Comparison of ENCODE assay signal across 21 cellular contexts in genomic region chr13:33785384-33785783, GRCh38. TPM values are rescaled to one million over a fixed set of nuclear protein-coding genes. Genes with fewer than 3 reads are reported as not detected.
A peak's percentile ranks its signal among the peaks of the same experiment; 100 is the strongest.
DNase-seq lines count a peak whose midpoint lies in the region; ATAC-seq and TF ChIP-seq lines count a peak whose summit lies in the region.
"Had no signal": no experiment of that assay in that cellular context is flagged by ENCODE, and none has a peak within 500 bp of the region (broad histone marks: within the 10 kb centered on the region; RNA-seq: fewer than 3 reads in every experiment).

No MANE protein-coding gene starts in this region.

- H3K36me3 ChIP-seq in Loucy (ENCODE audit: insufficient read depth, low read length) (no peaks in the 10 kb centered on the region), body of pancreas (replicated peaks in 1 of 2; ENCODE audit: insufficient read depth in 1 of 2, low read depth in 2 of 2) (no peaks in the 10 kb centered on the region), HAP-1 (replicated peaks) (no peaks in the 10 kb centered on the region)
- H3K36me3 ChIP-seq: BE2C, MG63, SJSA1 had no signal

- H3F3A ChIP-seq in Loucy (ENCODE audit: low read depth), result no peaks in the 10 kb centered on the region

- H3K27me3 ChIP-seq in Loucy (ENCODE audit: insufficient read depth, low read length, poor library complexity, severe bottlenecking), result no peaks in the 10 kb centered on the region
- H3K27me3 ChIP-seq in body of pancreas, result no peaks in the 10 kb centered on the region
- no peaks in the 10 kb centered on the region for H3K27me3 ChIP-seq in HAP-1 (ENCODE audit: low read depth)
- H3K27me3 ChIP-seq: BE2C, MG63, SJSA1 had no signal

- H3K4me3 Mint-ChIP-seq in activated T-cell treated with anti-CD3 and anti-CD28 coated beads, Interleukin-2, amount 50 U/mL, for 72 hours, result no peak overlapping the region
- H3K4me3 Mint-ChIP-seq: CD4-positive, alpha-beta T cell had no signal

- H3K4me3 ChIP-seq in Loucy (ENCODE audit: low read length, poor library complexity, severe bottlenecking) (no peak overlapping the region), body of pancreas (no peak overlapping the region), HAP-1 (no peak overlapping the region)
- H3K4me3 ChIP-seq: GM12878, MG63, SJSA1 had no signal

- in situ Hi-C loops in HAP-1 (cut with MboI; ENCODE audit: low sequenced_read_pairs), result no loop called here

- peaks cover 4 to 6% of the 10 kb centered on the region in 2 donors for H3K36me3 Mint-ChIP-seq in activated T-cell treated with anti-CD3 and anti-CD28 coated beads, Interleukin-2, amount 50 U/mL, for 72 hours (ENCODE audit: insufficient read depth in 2 of 2)

- H2AFZ ChIP-seq in Loucy (ENCODE audit: low read length), result 0 out of 2 replicates have a peak overlapping the region, but pooled peaks have one; percentile 1

- ATAC-seq in body of pancreas (peak; percentile 33), HG03378 (IDR thresholded peaks at IDR 0.05; ENCODE audit: unreplicated experiment) (no peak)
- ATAC-seq in activated T-cell treated with anti-CD3 and anti-CD28 coated beads, Interleukin-2, amount 50 U/mL, for 72 hours (replicated peaks in 1 of 2), result no peak
- ATAC-seq: GM12878, HCT116, HepG2, PC-3 had no signal

- H3K27ac Mint-ChIP-seq in activated T-cell treated with anti-CD3 and anti-CD28 coated beads, Interleukin-2, amount 50 U/mL, for 72 hours, result no peak overlapping the region

- intact Hi-C loops in body of pancreas (cut with DNase I), result no loop called here

- H3K27ac ChIP-seq in body of pancreas, result no peak overlapping the region
- H3K27ac ChIP-seq: KMS-11, SJSA1 had no signal

- no peak for TF ChIP-seq POLR2A in body of pancreas (IDR thresholded peaks at IDR 0.05)

- no peaks in the 10 kb centered on the region for H3K9me2 ChIP-seq in Loucy (replicated peaks; ENCODE audit: low read depth, low read length)

- H3K9me3 Mint-ChIP-seq in activated T-cell treated with anti-CD3 and anti-CD28 coated beads, Interleukin-2, amount 50 U/mL, for 72 hours, result peaks cover 6% of the 10 kb centered on the region in 2 donors
- H3K9me3 Mint-ChIP-seq: CD4-positive, alpha-beta T cell had no signal

- no peaks in the 10 kb centered on the region for H3K27me3 Mint-ChIP-seq in activated T-cell treated with anti-CD3 and anti-CD28 coated beads, Interleukin-2, amount 50 U/mL, for 72 hours (ENCODE audit: low read depth)

- H3K4me1 Mint-ChIP-seq in activated T-cell treated with anti-CD3 and anti-CD28 coated beads, Interleukin-2, amount 50 U/mL, for 72 hours (ENCODE audit: low read depth), result peaks cover 9% of the 10 kb centered on the region

- no peaks in the 10 kb centered on the region for H4K20me1 ChIP-seq in Loucy (ENCODE audit: insufficient read depth, low read length, poor library complexity, severe bottlenecking)

- H3K4me1 ChIP-seq in Loucy (ENCODE audit: insufficient read depth, low read length, poor library complexity, severe bottlenecking), result peaks cover 3% of the 10 kb centered on the region
- no peaks in the 10 kb centered on the region for H3K4me1 ChIP-seq in body of pancreas
- H3K4me1 ChIP-seq in HAP-1, result peaks cover 15% of the 10 kb centered on the region
- H3K4me1 ChIP-seq: BE2C had no signal

- no peaks in the 10 kb centered on the region for H3K79me2 ChIP-seq in Loucy (ENCODE audit: insufficient read depth, low read length)

- H3K9me3 ChIP-seq in Loucy (ENCODE audit: insufficient read depth, low read depth, low read length) (no peaks in the 10 kb centered on the region; the same call in 1 of the 2 replicates), body of pancreas (no peaks in the 10 kb centered on the region), HAP-1 (no peaks in the 10 kb centered on the region)
- H3K9me3 ChIP-seq: BE2C, MG63, SJSA1 had no signal

- 84 to 91% methylated on average over 1 of the region's 1 CpG for WGBS in body of pancreas, 2 donors

- no peak for TF ChIP-seq CTCF in Loucy (conservative IDR thresholded peaks at IDR 0.05; ENCODE audit: low read length)
- TF ChIP-seq CTCF in body of pancreas (IDR thresholded peaks at IDR 0.05), result no peak

- DNase-seq in Daoy (ENCODE audit: low read depth) (peak; percentile 9), OCI-M1 (lab: John Stamatoyannopoulos, UW) (peak; percentile 84), body of pancreas (peak in 1 of 4 donors; percentile 23), HAP-1 (ENCODE audit: low spot score in 2 of 2) (no peak)
- DNase-seq in activated T-cell treated with anti-CD3 and anti-CD28 coated beads, Interleukin-2, amount 50 U/mL, for 72 hours, result no peak
- no peak for DNase-seq in stimulated activated CD4-positive, alpha-beta T cell treated with anti-CD3 and anti-CD28 coated beads, Interleukin-15, amount 100 ng/mL, for 24 hours
- DNase-seq: BE2C; CD4-positive, alpha-beta T cell; DND-41; GDM1; MG63; NCI-H2029; NCI-H526 treated with DMSO at 0.1 percent for 48 hours; PC-3 had no signal

- no peak overlapping the region for H3K9ac ChIP-seq in Loucy (ENCODE audit: low read depth, low read length, poor library complexity, severe bottlenecking)
- H3K9ac ChIP-seq: KMS-11 had no signal

- no peak overlapping the region for H3K4me2 ChIP-seq in Loucy (ENCODE audit: low read depth, low read length, poor library complexity, severe bottlenecking)
- H3K4me2 ChIP-seq: KMS-11 had no signal

RNA-seq across cellular contexts. Expression of gene RFC3, which starts 32.6 kb away (rescaled TPM):
- 56.9 and 75.3 TPM in 2 replicates for total RNA-seq in Daoy (2014; rRNA removed; shearing (Covaris generic))
- 10 to 100 TPM in 1 of 2 donors, 1 to 10 TPM in 1; 8.0 to 10.9 TPM for total RNA-seq in body of pancreas
- 10 to 100 TPM; 39.6 to 47.7 TPM for total RNA-seq in activated T-cell treated with anti-CD3 and anti-CD28 coated beads, Interleukin-2, amount 50 U/mL, for 72 hours

Comparison
In these comparisons a context has a peak if more than half of its experiments do, and no peak if none do; other contexts are left out.
1. DNase-seq: peak in Daoy (single experiment) and OCI-M1 (single experiment); none in activated T-cell treated with anti-CD3 and anti-CD28 coated beads, Interleukin-2, amount 50 U/mL, for 72 hours (0 of 2), stimulated activated CD4-positive, alpha-beta T cell treated with anti-CD3 and anti-CD28 coated beads, Interleukin-15, amount 100 ng/mL, for 24 hours (single experiment) and HAP-1 (0 of 2).